1 cellular context compared by ENCODE assay signal in the genomic region with DNA sequence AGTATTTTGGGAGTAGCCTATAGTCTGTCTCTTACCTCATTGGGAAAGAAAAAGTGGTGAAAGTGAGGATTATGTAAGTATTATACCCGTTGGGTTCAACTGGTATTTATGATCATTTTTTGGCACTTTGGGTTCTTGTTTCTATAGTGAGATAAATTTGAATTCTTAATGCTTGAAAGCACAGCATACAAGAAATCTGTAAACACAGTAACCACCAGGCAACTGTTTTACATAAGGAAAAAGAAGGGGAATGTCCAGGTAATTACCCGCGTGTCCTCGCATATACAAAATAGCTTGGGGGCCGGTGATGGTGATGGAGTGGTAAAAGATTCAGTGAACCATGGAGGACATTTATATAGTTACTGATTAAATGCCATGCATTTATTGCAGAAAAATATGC.
TF ChIP-seq lines count a peak whose summit lies in the region.

No MANE protein-coding gene starts in this region.

TF ChIP-seq in GM12878, 131 proteins besides CTCF, POLR2A, EP300 and RAD21 (continued from another document):
- TF ChIP-seq, protein P1, sequence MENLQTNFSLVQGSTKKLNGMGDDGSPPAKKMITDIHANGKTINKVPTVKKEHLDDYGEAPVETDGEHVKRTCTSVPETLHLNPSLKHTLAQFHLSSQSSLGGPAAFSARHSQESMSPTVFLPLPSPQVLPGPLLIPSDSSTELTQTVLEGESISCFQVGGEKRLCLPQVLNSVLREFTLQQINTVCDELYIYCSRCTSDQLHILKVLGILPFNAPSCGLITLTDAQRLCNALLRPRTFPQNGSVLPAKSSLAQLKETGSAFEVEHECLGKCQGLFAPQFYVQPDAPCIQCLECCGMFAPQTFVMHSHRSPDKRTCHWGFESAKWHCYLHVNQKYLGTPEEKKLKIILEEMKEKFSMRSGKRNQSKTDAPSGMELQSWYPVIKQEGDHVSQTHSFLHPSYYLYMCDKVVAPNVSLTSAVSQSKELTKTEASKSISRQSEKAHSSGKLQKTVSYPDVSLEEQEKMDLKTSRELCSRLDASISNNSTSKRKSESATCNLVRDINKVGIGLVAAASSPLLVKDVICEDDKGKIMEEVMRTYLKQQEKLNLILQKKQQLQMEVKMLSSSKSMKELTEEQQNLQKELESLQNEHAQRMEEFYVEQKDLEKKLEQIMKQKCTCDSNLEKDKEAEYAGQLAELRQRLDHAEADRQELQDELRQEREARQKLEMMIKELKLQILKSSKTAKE (IDR thresholded peaks at IDR 0.05; ENCODE audit: low read depth, poor library complexity, severe bottlenecking), result peak; percentile 66
- TF ChIP-seq NFIC (IDR thresholded peaks at IDR 0.05; ENCODE audit: low read depth, low read length) (peak; percentile 72; the same call in 1 of the 2 replicates), ESRRA (IDR thresholded peaks at IDR 0.05; ENCODE audit: low read length) (no peak), IRF4 (IDR thresholded peaks at IDR 0.05; ENCODE audit: low read depth, low read length) (no peak), BACH1 (IDR thresholded peaks at IDR 0.05; ENCODE audit: borderline replicate concordance) (peak; percentile 22; the same call in 1 of the 2 replicates), MEF2B (IDR thresholded peaks at IDR 0.05; ENCODE audit: partially characterized antibody, poor library complexity, severe bottlenecking) (peak; percentile 53), ZNF207 (IDR thresholded peaks at IDR 0.05; ENCODE audit: borderline replicate concordance) (no peak), BHLHE40 (IDR thresholded peaks at IDR 0.05; ENCODE audit: borderline replicate concordance in 1 of 2, low read depth in 2 of 2, low read length in 1 of 2) (peak in 1 of 2 experiments; percentile 34; a peak in 2 of 4 replicates), CBX3 (IDR thresholded peaks at IDR 0.05; ENCODE audit: borderline replicate concordance, low read depth) (no peak), CREB1 (IDR thresholded peaks at IDR 0.05; ENCODE audit: low read depth) (peak; percentile 26; the same call in 1 of the 2 replicates), SPI1 (IDR thresholded peaks at IDR 0.05; ENCODE audit: borderline replicate concordance, insufficient read depth, low read depth, low read length) (no peak), RELA (IDR thresholded peaks at IDR 0.05; ENCODE audit: borderline replicate concordance, partially characterized antibody) (peak; percentile 93), DPF2 (IDR thresholded peaks at IDR 0.05) (peak; percentile 49; the same call in 1 of the 2 replicates), FOXM1 (IDR thresholded peaks at IDR 0.05; ENCODE audit: low read depth, low read length) (peak; percentile 71; the same call in 1 of the 2 replicates)
- TF ChIP-seq, protein P2, sequence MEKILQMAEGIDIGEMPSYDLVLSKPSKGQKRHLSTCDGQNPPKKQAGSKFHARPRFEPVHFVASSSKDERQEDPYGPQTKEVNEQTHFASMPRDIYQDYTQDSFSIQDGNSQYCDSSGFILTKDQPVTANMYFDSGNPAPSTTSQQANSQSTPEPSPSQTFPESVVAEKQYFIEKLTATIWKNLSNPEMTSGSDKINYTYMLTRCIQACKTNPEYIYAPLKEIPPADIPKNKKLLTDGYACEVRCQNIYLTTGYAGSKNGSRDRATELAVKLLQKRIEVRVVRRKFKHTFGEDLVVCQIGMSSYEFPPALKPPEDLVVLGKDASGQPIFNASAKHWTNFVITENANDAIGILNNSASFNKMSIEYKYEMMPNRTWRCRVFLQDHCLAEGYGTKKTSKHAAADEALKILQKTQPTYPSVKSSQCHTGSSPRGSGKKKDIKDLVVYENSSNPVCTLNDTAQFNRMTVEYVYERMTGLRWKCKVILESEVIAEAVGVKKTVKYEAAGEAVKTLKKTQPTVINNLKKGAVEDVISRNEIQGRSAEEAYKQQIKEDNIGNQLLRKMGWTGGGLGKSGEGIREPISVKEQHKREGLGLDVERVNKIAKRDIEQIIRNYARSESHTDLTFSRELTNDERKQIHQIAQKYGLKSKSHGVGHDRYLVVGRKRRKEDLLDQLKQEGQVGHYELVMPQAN (conservative IDR thresholded peaks at IDR 0.05), result no peak
- TF ChIP-seq, protein P3, sequence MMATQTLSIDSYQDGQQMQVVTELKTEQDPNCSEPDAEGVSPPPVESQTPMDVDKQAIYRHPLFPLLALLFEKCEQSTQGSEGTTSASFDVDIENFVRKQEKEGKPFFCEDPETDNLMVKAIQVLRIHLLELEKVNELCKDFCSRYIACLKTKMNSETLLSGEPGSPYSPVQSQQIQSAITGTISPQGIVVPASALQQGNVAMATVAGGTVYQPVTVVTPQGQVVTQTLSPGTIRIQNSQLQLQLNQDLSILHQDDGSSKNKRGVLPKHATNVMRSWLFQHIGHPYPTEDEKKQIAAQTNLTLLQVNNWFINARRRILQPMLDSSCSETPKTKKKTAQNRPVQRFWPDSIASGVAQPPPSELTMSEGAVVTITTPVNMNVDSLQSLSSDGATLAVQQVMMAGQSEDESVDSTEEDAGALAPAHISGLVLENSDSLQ (IDR thresholded peaks at IDR 0.05), result peak; percentile 59
- TF ChIP-seq, protein P4, sequence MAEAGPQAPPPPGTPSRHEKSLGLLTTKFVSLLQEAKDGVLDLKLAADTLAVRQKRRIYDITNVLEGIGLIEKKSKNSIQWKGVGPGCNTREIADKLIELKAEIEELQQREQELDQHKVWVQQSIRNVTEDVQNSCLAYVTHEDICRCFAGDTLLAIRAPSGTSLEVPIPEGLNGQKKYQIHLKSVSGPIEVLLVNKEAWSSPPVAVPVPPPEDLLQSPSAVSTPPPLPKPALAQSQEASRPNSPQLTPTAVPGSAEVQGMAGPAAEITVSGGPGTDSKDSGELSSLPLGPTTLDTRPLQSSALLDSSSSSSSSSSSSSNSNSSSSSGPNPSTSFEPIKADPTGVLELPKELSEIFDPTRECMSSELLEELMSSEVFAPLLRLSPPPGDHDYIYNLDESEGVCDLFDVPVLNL (IDR thresholded peaks at IDR 0.05; ENCODE audit: low read depth, low read length), result no peak
- TF ChIP-seq, protein P5, sequence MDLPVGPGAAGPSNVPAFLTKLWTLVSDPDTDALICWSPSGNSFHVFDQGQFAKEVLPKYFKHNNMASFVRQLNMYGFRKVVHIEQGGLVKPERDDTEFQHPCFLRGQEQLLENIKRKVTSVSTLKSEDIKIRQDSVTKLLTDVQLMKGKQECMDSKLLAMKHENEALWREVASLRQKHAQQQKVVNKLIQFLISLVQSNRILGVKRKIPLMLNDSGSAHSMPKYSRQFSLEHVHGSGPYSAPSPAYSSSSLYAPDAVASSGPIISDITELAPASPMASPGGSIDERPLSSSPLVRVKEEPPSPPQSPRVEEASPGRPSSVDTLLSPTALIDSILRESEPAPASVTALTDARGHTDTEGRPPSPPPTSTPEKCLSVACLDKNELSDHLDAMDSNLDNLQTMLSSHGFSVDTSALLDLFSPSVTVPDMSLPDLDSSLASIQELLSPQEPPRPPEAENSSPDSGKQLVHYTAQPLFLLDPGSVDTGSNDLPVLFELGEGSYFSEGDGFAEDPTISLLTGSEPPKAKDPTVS (IDR thresholded peaks at IDR 0.05; ENCODE audit: low read depth, low read length), result no peak
- TF ChIP-seq, protein P6, sequence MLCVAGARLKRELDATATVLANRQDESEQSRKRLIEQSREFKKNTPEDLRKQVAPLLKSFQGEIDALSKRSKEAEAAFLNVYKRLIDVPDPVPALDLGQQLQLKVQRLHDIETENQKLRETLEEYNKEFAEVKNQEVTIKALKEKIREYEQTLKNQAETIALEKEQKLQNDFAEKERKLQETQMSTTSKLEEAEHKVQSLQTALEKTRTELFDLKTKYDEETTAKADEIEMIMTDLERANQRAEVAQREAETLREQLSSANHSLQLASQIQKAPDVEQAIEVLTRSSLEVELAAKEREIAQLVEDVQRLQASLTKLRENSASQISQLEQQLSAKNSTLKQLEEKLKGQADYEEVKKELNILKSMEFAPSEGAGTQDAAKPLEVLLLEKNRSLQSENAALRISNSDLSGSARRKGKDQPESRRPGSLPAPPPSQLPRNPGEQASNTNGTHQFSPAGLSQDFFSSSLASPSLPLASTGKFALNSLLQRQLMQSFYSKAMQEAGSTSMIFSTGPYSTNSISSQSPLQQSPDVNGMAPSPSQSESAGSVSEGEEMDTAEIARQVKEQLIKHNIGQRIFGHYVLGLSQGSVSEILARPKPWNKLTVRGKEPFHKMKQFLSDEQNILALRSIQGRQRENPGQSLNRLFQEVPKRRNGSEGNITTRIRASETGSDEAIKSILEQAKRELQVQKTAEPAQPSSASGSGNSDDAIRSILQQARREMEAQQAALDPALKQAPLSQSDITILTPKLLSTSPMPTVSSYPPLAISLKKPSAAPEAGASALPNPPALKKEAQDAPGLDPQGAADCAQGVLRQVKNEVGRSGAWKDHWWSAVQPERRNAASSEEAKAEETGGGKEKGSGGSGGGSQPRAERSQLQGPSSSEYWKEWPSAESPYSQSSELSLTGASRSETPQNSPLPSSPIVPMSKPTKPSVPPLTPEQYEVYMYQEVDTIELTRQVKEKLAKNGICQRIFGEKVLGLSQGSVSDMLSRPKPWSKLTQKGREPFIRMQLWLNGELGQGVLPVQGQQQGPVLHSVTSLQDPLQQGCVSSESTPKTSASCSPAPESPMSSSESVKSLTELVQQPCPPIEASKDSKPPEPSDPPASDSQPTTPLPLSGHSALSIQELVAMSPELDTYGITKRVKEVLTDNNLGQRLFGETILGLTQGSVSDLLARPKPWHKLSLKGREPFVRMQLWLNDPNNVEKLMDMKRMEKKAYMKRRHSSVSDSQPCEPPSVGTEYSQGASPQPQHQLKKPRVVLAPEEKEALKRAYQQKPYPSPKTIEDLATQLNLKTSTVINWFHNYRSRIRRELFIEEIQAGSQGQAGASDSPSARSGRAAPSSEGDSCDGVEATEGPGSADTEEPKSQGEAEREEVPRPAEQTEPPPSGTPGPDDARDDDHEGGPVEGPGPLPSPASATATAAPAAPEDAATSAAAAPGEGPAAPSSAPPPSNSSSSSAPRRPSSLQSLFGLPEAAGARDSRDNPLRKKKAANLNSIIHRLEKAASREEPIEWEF (IDR thresholded peaks at IDR 0.05; ENCODE audit: insufficient replicate concordance, low read depth, low read length), result no peak
- TF ChIP-seq, protein P7, sequence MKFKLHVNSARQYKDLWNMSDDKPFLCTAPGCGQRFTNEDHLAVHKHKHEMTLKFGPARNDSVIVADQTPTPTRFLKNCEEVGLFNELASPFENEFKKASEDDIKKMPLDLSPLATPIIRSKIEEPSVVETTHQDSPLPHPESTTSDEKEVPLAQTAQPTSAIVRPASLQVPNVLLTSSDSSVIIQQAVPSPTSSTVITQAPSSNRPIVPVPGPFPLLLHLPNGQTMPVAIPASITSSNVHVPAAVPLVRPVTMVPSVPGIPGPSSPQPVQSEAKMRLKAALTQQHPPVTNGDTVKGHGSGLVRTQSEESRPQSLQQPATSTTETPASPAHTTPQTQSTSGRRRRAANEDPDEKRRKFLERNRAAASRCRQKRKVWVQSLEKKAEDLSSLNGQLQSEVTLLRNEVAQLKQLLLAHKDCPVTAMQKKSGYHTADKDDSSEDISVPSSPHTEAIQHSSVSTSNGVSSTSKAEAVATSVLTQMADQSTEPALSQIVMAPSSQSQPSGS (IDR thresholded peaks at IDR 0.05; ENCODE audit: low read length), result peak; percentile 59
